8 cellular contexts compared by ENCODE assay signal in genomic region chr11:67629386-67630229, GRCh38.
DNase-seq lines count a peak whose midpoint lies in the region; ATAC-seq and TF ChIP-seq lines count a peak whose summit lies in the region.

NUDT8 (minus strand) TSS chr11:67629937; CDS start chr11:67629911, 26 bp downstream.

- H3K4me1 ChIP-seq in HUES6 (ENCODE audit: control insufficient read depth, insufficient read depth, low read length) (peaks cover 35% of the 10 kb centered on the region), neutrophil (ENCODE audit: control insufficient read depth in 1 of 2, insufficient read depth in 1 of 2, low read depth in 1 of 2, low read length in 1 of 2) (peaks cover 13 to 15% of the 10 kb centered on the region in 2 experiments)

- H3K36me3 ChIP-seq in HUES6 (ENCODE audit: control insufficient read depth, insufficient read depth, low read length) (no peaks in the 10 kb centered on the region; the same call in 1 of the 2 replicates), neutrophil (no peaks in the 10 kb centered on the region)

- peak within 1 kb of the TSS; percentile 87 for H3K9ac ChIP-seq in HUES6 (ENCODE audit: low read length)

- no peaks in the 10 kb centered on the region for H3K27me3 ChIP-seq in HUES6 (ENCODE audit: control insufficient read depth, insufficient read depth, low read length)
- H3K27me3 ChIP-seq in neutrophil, result peaks cover 6% of the 10 kb centered on the region

- peak; percentile 54 for DNase-seq in DMS153 treated with DMSO at 0.1 percent for 48 hours (lab: John Stamatoyannopoulos, UW; ENCODE audit: unreplicated experiment)
- DNase-seq in SIG-M5 (lab: John Stamatoyannopoulos, UW), result peak; percentile 13
- DNase-seq in activated gamma-delta T cell treated with anti-CD3 and anti-CD28 coated beads, Interleukin-2, amount 50 U/mL, for 16 hours (ENCODE audit: low read depth), result peak; percentile 84
- DNase-seq in foreskin melanocyte, result peak; percentile 69
- peak in 44 of 49 donors; percentile 25 to 98 (median 70) for DNase-seq in substantia nigra (lab: John Stamatoyannopoulos, UW)

- H3K4me3 ChIP-seq in HUES6 (ENCODE audit: low read depth, low read length) (peak within 1 kb of the TSS; percentile 69), neutrophil (ENCODE audit: low read depth in 1 of 2, low read length in 1 of 2) (peak within 1 kb of the TSS; percentile 74 to 80)

- H3K27ac ChIP-seq in HUES6 (ENCODE audit: low read depth, low read length), result peak within 1 kb of the TSS; percentile 78; the same call in 1 of the 2 replicates
- H3K27ac ChIP-seq in neutrophil, result peak within 1 kb of the TSS; percentile 83
- peak within 1 kb of the TSS; percentile 85 for H3K27ac ChIP-seq in substantia nigra (ENCODE audit: low read depth, low read length, poor library complexity, severe bottlenecking)

- ATAC-seq in GM21390 (IDR thresholded peaks at IDR 0.05; ENCODE audit: unreplicated experiment), result peak; percentile 46

- H3K9me3 ChIP-seq in HUES6 (ENCODE audit: control insufficient read depth, insufficient read depth, low read depth, low read length), result no peaks in the 10 kb centered on the region
- no peaks in the 10 kb centered on the region for H3K9me3 ChIP-seq in neutrophil

- peak; percentile 88 for TF ChIP-seq CTCF in neutrophil (IDR thresholded peaks at IDR 0.05)

Comparison
In these comparisons a context has a peak if more than half of its experiments do, and no peak if none do; other contexts are left out.
1. Peak in every context shown above with its lines: DNase-seq, ATAC-seq, H3K4me3 ChIP-seq and H3K27ac ChIP-seq.
2. DNase-seq: peak in every context shown above with its lines; median percentile 84 in activated gamma-delta T cell treated with anti-CD3 and anti-CD28 coated beads, Interleukin-2, amount 50 U/mL, for 16 hours; 70 in substantia nigra; 69 in foreskin melanocyte; 54 in DMS153 treated with DMSO at 0.1 percent for 48 hours; 13 in SIG-M5.